Comparison of ENCODE assay signal across 1 cellular context in the genomic region with DNA sequence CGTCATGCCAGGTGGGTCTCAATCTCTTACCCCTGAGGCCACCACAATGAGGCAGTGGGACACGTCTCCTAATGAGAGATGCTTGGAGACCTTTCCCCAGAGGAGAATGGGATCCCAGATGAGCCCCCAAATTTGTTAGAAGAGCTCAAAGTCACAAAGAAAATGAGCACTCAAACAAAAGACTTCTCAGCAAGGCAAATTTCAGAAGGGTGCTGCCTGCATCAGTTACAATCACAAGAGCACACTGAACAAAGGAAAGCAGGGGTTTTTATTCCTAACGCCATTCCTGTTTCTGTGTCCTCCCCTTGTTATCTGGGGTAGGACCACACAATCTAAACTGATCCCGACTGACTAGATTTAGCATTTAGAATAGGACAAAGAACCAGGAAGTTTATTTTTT.
A peak's percentile ranks its signal among the peaks of the same experiment; 100 is the strongest.
TF ChIP-seq lines count a peak whose summit lies in the region.

No MANE protein-coding gene starts in this region.

TF ChIP-seq in HepG2, 621 proteins besides CTCF, POLR2A, EP300 and RAD21 (continued from another document):
- TF ChIP-seq, protein P1, sequence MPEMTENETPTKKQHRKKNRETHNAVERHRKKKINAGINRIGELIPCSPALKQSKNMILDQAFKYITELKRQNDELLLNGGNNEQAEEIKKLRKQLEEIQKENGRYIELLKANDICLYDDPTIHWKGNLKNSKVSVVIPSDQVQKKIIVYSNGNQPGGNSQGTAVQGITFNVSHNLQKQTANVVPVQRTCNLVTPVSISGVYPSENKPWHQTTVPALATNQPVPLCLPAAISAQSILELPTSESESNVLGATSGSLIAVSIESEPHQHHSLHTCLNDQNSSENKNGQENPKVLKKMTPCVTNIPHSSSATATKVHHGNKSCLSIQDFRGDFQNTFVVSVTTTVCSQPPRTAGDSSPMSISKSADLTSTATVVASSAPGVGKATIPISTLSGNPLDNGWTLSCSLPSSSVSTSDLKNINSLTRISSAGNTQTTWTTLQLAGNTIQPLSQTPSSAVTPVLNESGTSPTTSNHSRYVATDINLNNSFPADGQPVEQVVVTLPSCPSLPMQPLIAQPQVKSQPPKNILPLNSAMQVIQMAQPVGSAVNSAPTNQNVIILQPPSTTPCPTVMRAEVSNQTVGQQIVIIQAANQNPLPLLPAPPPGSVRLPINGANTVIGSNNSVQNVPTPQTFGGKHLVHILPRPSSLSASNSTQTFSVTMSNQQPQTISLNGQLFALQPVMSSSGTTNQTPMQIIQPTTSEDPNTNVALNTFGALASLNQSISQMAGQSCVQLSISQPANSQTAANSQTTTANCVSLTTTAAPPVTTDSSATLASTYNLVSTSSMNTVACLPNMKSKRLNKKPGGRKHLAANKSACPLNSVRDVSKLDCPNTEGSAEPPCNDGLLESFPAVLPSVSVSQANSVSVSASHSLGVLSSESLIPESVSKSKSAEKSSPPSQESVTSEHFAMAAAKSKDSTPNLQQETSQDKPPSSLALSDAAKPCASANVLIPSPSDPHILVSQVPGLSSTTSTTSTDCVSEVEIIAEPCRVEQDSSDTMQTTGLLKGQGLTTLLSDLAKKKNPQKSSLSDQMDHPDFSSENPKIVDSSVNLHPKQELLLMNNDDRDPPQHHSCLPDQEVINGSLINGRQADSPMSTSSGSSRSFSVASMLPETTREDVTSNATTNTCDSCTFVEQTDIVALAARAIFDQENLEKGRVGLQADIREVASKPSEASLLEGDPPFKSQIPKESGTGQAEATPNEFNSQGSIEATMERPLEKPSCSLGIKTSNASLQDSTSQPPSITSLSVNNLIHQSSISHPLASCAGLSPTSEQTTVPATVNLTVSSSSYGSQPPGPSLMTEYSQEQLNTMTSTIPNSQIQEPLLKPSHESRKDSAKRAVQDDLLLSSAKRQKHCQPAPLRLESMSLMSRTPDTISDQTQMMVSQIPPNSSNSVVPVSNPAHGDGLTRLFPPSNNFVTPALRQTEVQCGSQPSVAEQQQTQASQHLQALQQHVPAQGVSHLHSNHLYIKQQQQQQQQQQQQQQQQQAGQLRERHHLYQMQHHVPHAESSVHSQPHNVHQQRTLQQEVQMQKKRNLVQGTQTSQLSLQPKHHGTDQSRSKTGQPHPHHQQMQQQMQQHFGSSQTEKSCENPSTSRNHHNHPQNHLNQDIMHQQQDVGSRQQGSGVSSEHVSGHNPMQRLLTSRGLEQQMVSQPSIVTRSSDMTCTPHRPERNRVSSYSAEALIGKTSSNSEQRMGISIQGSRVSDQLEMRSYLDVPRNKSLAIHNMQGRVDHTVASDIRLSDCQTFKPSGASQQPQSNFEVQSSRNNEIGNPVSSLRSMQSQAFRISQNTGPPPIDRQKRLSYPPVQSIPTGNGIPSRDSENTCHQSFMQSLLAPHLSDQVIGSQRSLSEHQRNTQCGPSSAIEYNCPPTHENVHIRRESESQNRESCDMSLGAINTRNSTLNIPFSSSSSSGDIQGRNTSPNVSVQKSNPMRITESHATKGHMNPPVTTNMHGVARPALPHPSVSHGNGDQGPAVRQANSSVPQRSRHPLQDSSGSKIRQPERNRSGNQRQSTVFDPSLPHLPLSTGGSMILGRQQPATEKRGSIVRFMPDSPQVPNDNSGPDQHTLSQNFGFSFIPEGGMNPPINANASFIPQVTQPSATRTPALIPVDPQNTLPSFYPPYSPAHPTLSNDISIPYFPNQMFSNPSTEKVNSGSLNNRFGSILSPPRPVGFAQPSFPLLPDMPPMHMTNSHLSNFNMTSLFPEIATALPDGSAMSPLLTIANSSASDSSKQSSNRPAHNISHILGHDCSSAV (CRISPR knock-in tag; IDR thresholded peaks at IDR 0.05; ENCODE audit: borderline replicate concordance), result no peak
- TF ChIP-seq ZNF562 (CRISPR knock-in tag; IDR thresholded peaks at IDR 0.05; ENCODE audit: borderline replicate concordance), result peak; percentile 84; the same call in 1 of the 2 replicates
- TF ChIP-seq ARID2 (CRISPR knock-in tag; IDR thresholded peaks at IDR 0.05; ENCODE audit: borderline replicate concordance), result no peak
- no peak for TF ChIP-seq GABPA (IDR thresholded peaks at IDR 0.05; ENCODE audit: low read depth, low read length)
- no peak for TF ChIP-seq GABPA (CRISPR knock-in tag; IDR thresholded peaks at IDR 0.05; ENCODE audit: low read depth)
- TF ChIP-seq, protein P2, sequence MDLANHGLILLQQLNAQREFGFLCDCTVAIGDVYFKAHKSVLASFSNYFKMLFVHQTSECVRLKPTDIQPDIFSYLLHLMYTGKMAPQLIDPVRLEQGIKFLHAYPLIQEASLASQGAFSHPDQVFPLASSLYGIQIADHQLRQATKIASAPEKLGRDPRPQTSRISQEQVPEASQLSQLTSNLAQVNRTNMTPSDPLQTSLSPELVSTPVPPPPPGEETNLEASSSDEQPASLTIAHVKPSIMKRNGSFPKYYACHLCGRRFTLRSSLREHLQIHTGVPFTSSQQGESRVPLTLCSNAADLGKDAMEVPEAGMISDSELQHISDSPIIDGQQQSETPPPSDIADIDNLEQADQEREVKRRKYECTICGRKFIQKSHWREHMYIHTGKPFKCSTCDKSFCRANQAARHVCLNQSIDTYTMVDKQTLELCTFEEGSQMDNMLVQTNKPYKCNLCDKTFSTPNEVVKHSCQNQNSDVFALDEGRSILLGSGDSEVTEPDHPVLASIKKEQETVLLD (CRISPR knock-in tag; IDR thresholded peaks at IDR 0.05; ENCODE audit: low read depth), result no peak
